8 cellular contexts compared by ENCODE assay signal in genomic region chr20:23995905-23996666, GRCh38. TPM values are rescaled to one million over a fixed set of nuclear protein-coding genes. Genes with fewer than 3 reads are reported as not detected.
A peak's percentile ranks its signal among the peaks of the same experiment; 100 is the strongest.
DNase-seq lines count a peak whose midpoint lies in the region; ATAC-seq and TF ChIP-seq lines count a peak whose summit lies in the region.

No MANE protein-coding gene starts in this region.

- no peak overlapping the region for H3K4me3 ChIP-seq in WI38 (ENCODE audit: low read depth, low read length)

- peak; percentile 4 for DNase-seq in Daoy (ENCODE audit: low read depth)
- peak; percentile 45 for DNase-seq in M059J (ENCODE audit: low read depth)
- DNase-seq in cerebellar cortex (ENCODE audit: low spot score): peak; percentile 43
- peak; percentile 40 to 68 for DNase-seq in lung microvascular endothelial cell (ENCODE audit: low read depth in 2 of 2)
- DNase-seq in stimulated activated CD8-positive, alpha-beta memory T cell treated with anti-CD3 and anti-CD28 coated beads, Interleukin-15, amount 100 ng/mL, for 4 hours (ENCODE audit: low read depth in 2 of 2): peak; percentile 4 to 22
- no peak for DNase-seq in germinal center (ENCODE audit: low spot score)

- peak; percentile 60 for TF ChIP-seq CTCF in WI38 (IDR thresholded peaks at IDR 0.05; ENCODE audit: low read depth, low read length)

- no peak for ATAC-seq in HG03439 (IDR thresholded peaks at IDR 0.05; ENCODE audit: unreplicated experiment)

RNA-seq across cellular contexts. Expression of gene GGTLC1, which starts 7.5 kb away (rescaled TPM):
- total RNA-seq in Daoy (2014; rRNA removed; shearing (Covaris generic)): not detected in 2 replicates
- total RNA-seq in M059J (2014; rRNA removed; shearing (Covaris generic)): not detected in 2 replicates
- total RNA-seq in lung microvascular endothelial cell: not detected in 2 replicates
